ENCODE assay signal across 1 cellular context in the genomic region with DNA sequence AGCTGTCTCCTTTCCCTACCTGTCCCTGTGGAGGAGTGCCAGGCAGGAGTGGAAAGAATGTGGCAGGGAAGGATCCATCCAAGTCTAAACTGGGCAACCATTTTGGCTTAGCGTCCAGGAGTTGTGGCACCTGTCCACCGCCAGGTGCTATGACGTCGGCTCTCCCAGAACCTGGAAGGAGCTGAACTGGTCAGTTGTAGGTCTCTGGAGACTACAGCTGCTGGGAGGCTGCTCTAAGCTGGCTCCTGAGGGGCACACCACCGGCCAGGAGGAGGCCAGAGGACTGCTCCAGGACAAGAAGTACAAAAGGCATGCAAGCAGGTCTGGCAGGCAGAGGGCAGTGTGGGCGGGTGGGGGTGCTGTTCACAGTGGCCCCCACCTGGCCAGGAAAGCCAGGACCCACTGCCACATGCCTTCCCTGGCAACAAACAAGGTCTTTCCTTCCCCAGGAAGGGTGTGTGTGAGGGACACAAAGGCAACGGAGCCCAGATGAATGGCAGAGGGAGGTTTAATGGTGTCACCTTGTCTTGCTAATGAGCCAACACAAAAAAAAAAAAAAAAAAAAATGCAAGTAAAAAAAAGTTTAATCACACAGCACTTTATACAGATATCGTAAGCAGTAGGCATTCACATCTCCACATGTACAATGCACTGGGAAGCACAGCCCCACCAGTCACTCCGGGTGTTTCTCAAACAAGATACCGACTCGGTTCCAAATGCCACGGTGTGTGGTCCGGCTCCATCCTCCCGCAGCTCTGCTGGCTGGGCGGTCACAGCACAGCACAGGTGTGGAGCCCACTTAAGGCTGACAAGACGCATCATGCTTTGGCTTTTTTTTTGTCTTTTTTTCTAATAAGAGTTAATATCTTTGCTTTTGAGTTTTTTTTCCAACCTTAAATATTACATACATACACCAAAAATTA.
TF ChIP-seq lines count a peak whose summit lies in the region.

No MANE protein-coding gene starts in this region.

TF ChIP-seq in WTC11, 78 proteins besides CTCF, POLR2A, EP300 and RAD21 (continued from another document):
- TF ChIP-seq, protein P1, sequence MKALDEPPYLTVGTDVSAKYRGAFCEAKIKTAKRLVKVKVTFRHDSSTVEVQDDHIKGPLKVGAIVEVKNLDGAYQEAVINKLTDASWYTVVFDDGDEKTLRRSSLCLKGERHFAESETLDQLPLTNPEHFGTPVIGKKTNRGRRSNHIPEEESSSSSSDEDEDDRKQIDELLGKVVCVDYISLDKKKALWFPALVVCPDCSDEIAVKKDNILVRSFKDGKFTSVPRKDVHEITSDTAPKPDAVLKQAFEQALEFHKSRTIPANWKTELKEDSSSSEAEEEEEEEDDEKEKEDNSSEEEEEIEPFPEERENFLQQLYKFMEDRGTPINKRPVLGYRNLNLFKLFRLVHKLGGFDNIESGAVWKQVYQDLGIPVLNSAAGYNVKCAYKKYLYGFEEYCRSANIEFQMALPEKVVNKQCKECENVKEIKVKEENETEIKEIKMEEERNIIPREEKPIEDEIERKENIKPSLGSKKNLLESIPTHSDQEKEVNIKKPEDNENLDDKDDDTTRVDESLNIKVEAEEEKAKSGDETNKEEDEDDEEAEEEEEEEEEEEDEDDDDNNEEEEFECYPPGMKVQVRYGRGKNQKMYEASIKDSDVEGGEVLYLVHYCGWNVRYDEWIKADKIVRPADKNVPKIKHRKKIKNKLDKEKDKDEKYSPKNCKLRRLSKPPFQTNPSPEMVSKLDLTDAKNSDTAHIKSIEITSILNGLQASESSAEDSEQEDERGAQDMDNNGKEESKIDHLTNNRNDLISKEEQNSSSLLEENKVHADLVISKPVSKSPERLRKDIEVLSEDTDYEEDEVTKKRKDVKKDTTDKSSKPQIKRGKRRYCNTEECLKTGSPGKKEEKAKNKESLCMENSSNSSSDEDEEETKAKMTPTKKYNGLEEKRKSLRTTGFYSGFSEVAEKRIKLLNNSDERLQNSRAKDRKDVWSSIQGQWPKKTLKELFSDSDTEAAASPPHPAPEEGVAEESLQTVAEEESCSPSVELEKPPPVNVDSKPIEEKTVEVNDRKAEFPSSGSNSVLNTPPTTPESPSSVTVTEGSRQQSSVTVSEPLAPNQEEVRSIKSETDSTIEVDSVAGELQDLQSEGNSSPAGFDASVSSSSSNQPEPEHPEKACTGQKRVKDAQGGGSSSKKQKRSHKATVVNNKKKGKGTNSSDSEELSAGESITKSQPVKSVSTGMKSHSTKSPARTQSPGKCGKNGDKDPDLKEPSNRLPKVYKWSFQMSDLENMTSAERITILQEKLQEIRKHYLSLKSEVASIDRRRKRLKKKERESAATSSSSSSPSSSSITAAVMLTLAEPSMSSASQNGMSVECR (CRISPR knock-in tag; IDR thresholded peaks at IDR 0.05; ENCODE audit: borderline replicate concordance): no peak
- TF ChIP-seq SP1 (CRISPR knock-in tag; conservative IDR thresholded peaks at IDR 0.05): no peak
- TF ChIP-seq OVOL2 (CRISPR knock-in tag; IDR thresholded peaks at IDR 0.05; ENCODE audit: borderline replicate concordance): no peak
- TF ChIP-seq, protein P2, sequence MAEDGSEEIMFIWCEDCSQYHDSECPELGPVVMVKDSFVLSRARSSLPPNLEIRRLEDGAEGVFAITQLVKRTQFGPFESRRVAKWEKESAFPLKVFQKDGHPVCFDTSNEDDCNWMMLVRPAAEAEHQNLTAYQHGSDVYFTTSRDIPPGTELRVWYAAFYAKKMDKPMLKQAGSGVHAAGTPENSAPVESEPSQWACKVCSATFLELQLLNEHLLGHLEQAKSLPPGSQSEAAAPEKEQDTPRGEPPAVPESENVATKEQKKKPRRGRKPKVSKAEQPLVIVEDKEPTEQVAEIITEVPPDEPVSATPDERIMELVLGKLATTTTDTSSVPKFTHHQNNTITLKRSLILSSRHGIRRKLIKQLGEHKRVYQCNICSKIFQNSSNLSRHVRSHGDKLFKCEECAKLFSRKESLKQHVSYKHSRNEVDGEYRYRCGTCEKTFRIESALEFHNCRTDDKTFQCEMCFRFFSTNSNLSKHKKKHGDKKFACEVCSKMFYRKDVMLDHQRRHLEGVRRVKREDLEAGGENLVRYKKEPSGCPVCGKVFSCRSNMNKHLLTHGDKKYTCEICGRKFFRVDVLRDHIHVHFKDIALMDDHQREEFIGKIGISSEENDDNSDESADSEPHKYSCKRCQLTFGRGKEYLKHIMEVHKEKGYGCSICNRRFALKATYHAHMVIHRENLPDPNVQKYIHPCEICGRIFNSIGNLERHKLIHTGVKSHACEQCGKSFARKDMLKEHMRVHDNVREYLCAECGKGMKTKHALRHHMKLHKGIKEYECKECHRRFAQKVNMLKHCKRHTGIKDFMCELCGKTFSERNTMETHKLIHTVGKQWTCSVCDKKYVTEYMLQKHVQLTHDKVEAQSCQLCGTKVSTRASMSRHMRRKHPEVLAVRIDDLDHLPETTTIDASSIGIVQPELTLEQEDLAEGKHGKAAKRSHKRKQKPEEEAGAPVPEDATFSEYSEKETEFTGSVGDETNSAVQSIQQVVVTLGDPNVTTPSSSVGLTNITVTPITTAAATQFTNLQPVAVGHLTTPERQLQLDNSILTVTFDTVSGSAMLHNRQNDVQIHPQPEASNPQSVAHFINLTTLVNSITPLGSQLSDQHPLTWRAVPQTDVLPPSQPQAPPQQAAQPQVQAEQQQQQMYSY (CRISPR knock-in tag; IDR thresholded peaks at IDR 0.05): 0 out of 2 replicates have a peak, but pooled peaks have one; percentile 26
- no peak; the same call in 1 of the 2 replicates for TF ChIP-seq CREB1 (CRISPR knock-in tag; IDR thresholded peaks at IDR 0.05)
- TF ChIP-seq ETV6 (CRISPR knock-in tag; IDR thresholded peaks at IDR 0.05): no peak
- TF ChIP-seq, protein P3, sequence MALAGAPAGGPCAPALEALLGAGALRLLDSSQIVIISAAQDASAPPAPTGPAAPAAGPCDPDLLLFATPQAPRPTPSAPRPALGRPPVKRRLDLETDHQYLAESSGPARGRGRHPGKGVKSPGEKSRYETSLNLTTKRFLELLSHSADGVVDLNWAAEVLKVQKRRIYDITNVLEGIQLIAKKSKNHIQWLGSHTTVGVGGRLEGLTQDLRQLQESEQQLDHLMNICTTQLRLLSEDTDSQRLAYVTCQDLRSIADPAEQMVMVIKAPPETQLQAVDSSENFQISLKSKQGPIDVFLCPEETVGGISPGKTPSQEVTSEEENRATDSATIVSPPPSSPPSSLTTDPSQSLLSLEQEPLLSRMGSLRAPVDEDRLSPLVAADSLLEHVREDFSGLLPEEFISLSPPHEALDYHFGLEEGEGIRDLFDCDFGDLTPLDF (CRISPR knock-in tag; IDR thresholded peaks at IDR 0.05): no peak
- TF ChIP-seq FOXK1 (CRISPR knock-in tag; IDR thresholded peaks at IDR 0.05): peak; percentile 54; the same call in 1 of the 2 replicates
- TF ChIP-seq, protein P4, sequence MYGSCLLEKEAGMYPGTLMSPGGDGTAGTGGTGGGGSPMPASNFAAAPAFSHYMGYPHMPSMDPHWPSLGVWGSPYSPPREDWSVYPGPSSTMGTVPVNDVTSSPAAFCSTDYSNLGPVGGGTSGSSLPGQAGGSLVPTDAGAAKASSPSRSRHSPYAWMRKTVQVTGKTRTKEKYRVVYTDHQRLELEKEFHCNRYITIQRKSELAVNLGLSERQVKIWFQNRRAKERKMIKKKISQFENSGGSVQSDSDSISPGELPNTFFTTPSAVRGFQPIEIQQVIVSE (CRISPR knock-in tag; IDR thresholded peaks at IDR 0.05; ENCODE audit: borderline replicate concordance): no peak
- peak; percentile 67 for TF ChIP-seq ZNF121 (CRISPR knock-in tag; IDR thresholded peaks at IDR 0.05)
- TF ChIP-seq SMAD3 (CRISPR knock-in tag; IDR thresholded peaks at IDR 0.05; ENCODE audit: borderline replicate concordance): peak; percentile 59; the same call in 1 of the 2 replicates
